ENCODE assay signal across 8 cellular contexts in the genomic region with DNA sequence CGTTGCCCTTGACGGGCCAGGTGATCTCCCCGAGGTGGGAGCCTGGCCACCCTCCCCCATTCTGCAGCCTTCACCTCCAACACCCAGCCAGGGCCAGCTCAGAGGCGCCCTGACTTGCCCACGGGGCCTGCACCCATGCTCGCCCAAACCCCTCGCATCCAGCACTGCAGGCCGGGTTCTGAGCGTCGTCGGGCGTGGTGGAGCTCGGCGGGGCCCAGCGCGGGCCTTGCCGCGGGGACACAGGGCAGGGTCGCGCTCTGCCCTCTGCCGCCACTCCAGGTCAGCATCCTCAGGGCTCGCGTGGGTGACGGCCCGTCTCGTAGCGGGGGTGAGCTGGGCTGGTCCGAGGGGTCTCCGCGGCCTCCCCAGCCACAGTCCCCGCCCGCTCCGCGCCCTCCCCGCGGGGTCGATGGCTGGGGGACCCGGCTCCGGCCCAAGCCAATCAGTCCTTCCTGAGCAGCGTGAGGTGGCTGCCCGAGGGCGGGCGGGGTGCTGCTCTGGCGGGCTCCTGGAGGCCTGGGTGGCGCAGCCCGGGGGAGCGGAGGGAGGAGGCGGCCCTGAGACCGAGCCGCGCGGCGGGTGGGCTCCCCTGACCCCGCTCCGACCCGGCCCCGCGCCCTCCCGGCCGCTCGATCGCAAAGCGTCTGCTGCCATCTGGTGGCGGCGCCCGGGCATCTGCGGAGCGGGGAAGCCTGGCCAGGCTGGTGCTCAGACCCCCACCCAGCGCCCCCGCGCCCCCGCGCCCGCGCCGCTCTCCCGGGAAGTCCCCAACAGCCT.
DNase-seq lines count a peak whose midpoint lies in the region; ATAC-seq and TF ChIP-seq lines count a peak whose summit lies in the region.

No MANE protein-coding gene starts in this region.

- TF ChIP-seq CTCF in epithelial cell of proximal tubule (conservative IDR thresholded peaks at IDR 0.05; ENCODE audit: low read depth, low read length) (peak; percentile 60), natural killer cell (IDR thresholded peaks at IDR 0.05) (peak; percentile 87)

- H3K27ac ChIP-seq in CD4-positive, CD25-positive, alpha-beta regulatory T cell (ENCODE audit: insufficient read depth, low read length, poor library complexity, severe bottlenecking): no peak overlapping the region

- no peaks in the 10 kb centered on the region for H3K9me3 ChIP-seq in CD4-positive, CD25-positive, alpha-beta regulatory T cell (ENCODE audit: control insufficient read depth in 2 of 2, low read length in 2 of 2)

- H3K4me1 ChIP-seq in CD4-positive, CD25-positive, alpha-beta regulatory T cell (ENCODE audit: control insufficient read depth, insufficient read depth, low read length, poor library complexity, severe bottlenecking): peaks cover 16% of the 10 kb centered on the region

- H3K36me3 ChIP-seq in CD4-positive, CD25-positive, alpha-beta regulatory T cell (ENCODE audit: control insufficient read depth, insufficient read depth, low read length): no peaks in the 10 kb centered on the region

- H3K27me3 ChIP-seq in CD4-positive, CD25-positive, alpha-beta regulatory T cell (ENCODE audit: control insufficient read depth, insufficient read depth, low read length): peaks cover 5% of the 10 kb centered on the region

- ATAC-seq in CD4-positive, CD25-positive, alpha-beta regulatory T cell (ENCODE audit: low read depth in 2 of 2): peak; percentile 68 to 76
- peak; percentile 71 for ATAC-seq in GM21529 (IDR thresholded peaks at IDR 0.05; ENCODE audit: unreplicated experiment)
- peak; percentile 65 to 91 (median 86) for ATAC-seq in natural killer cell
- peak; percentile 91 to 92 for ATAC-seq in stimulated activated naive B cell treated with anti-CD40 and anti-IgM and Interleukin-4, amounts not matched to agents 10 μg/mL and 1 μg/mL and 100 μg/mL, for 72 hours (replicated peaks)
- ATAC-seq in GM19455 (IDR thresholded peaks at IDR 0.05; ENCODE audit: unreplicated experiment): no peak

- H3K27ac Mint-ChIP-seq in CD4-positive, CD25-positive, alpha-beta regulatory T cell: no peak overlapping the region
- no peak overlapping the region for H3K27ac Mint-ChIP-seq in natural killer cell
- no peak overlapping the region for H3K27ac Mint-ChIP-seq in stimulated activated naive B cell treated with anti-CD40 and anti-IgM and Interleukin-4, amounts not matched to agents 10 μg/mL and 1 μg/mL and 100 μg/mL, for 72 hours

- intact Hi-C loops in natural killer cell (cut with micrococcal nuclease): loop anchor here (1.0 to 10.0 kb wide), 3 partner anchors 113 to 258 kb away; no protein-coding TSS in a partner anchor

- H3K4me3 Mint-ChIP-seq in CD4-positive, CD25-positive, alpha-beta regulatory T cell: peak overlapping the region; percentile 54 to 90 (median 80)
- H3K4me3 Mint-ChIP-seq in natural killer cell: peak overlapping the region; percentile 56
- H3K4me3 Mint-ChIP-seq in stimulated activated naive B cell treated with anti-CD40 and anti-IgM and Interleukin-4, amounts not matched to agents 10 μg/mL and 1 μg/mL and 100 μg/mL, for 72 hours: peak overlapping the region; percentile 67 to 78

- no peak overlapping the region for H3K4me3 ChIP-seq in CD4-positive, CD25-positive, alpha-beta regulatory T cell (ENCODE audit: low read depth, low read length)
- H3K4me3 ChIP-seq in epithelial cell of proximal tubule (ENCODE audit: low read depth, low read length): peak overlapping the region; percentile 31

- peaks cover 43% of the 10 kb centered on the region for H3K27me3 Mint-ChIP-seq in CD4-positive, CD25-positive, alpha-beta regulatory T cell
- H3K27me3 Mint-ChIP-seq in natural killer cell (ENCODE audit: low read depth in 2 of 2): peaks cover 30 to 44% of the 10 kb centered on the region in 2 donors
- H3K27me3 Mint-ChIP-seq in stimulated activated naive B cell treated with anti-CD40 and anti-IgM and Interleukin-4, amounts not matched to agents 10 μg/mL and 1 μg/mL and 100 μg/mL, for 72 hours: peaks cover 24 to 54% of the 10 kb centered on the region in 2 donors

- no peaks in the 10 kb centered on the region for H3K36me3 Mint-ChIP-seq in CD4-positive, CD25-positive, alpha-beta regulatory T cell
- no peaks in the 10 kb centered on the region for H3K36me3 Mint-ChIP-seq in natural killer cell
- H3K36me3 Mint-ChIP-seq in stimulated activated naive B cell treated with anti-CD40 and anti-IgM and Interleukin-4, amounts not matched to agents 10 μg/mL and 1 μg/mL and 100 μg/mL, for 72 hours: no peaks in the 10 kb centered on the region

- H3K4me1 Mint-ChIP-seq in CD4-positive, CD25-positive, alpha-beta regulatory T cell: peaks cover 0 to 17% (median 1%) of the 10 kb centered on the region in 4 donors
- H3K4me1 Mint-ChIP-seq in natural killer cell: peaks cover 0 to 6% of the 10 kb centered on the region in 2 donors
- peaks cover 13 to 25% of the 10 kb centered on the region in 2 donors for H3K4me1 Mint-ChIP-seq in stimulated activated naive B cell treated with anti-CD40 and anti-IgM and Interleukin-4, amounts not matched to agents 10 μg/mL and 1 μg/mL and 100 μg/mL, for 72 hours

- peak; percentile 52 to 65 (median 60) for DNase-seq in CD4-positive, CD25-positive, alpha-beta regulatory T cell
- DNase-seq in NCI-H2227 (lab: John Stamatoyannopoulos, UW; ENCODE audit: unreplicated experiment): peak; percentile 91
- peak; percentile 13 for DNase-seq in activated CD8-positive, alpha-beta memory T cell treated with anti-CD3 and anti-CD28 coated beads, Interleukin-2, amount 50 U/mL, for 1 hour (ENCODE audit: extremely low read depth)
- no peak for DNase-seq in epithelial cell of proximal tubule (ENCODE audit: low read depth)
- peak; percentile 59 for DNase-seq in natural killer cell
- peak; percentile 39 for DNase-seq in stimulated activated naive B cell treated with anti-CD40 and anti-IgM and Interleukin-4, amounts not matched to agents 10 μg/mL and 1 μg/mL and 100 μg/mL, for 72 hours

- peaks cover 0 to 4% (median 0%) of the 10 kb centered on the region in 7 donors for H3K9me3 Mint-ChIP-seq in CD4-positive, CD25-positive, alpha-beta regulatory T cell
- no peaks in the 10 kb centered on the region for H3K9me3 Mint-ChIP-seq in natural killer cell
- H3K9me3 Mint-ChIP-seq in stimulated activated naive B cell treated with anti-CD40 and anti-IgM and Interleukin-4, amounts not matched to agents 10 μg/mL and 1 μg/mL and 100 μg/mL, for 72 hours: no peaks in the 10 kb centered on the region
